ENCODE assay signal across 9 cellular contexts in the genomic region with DNA sequence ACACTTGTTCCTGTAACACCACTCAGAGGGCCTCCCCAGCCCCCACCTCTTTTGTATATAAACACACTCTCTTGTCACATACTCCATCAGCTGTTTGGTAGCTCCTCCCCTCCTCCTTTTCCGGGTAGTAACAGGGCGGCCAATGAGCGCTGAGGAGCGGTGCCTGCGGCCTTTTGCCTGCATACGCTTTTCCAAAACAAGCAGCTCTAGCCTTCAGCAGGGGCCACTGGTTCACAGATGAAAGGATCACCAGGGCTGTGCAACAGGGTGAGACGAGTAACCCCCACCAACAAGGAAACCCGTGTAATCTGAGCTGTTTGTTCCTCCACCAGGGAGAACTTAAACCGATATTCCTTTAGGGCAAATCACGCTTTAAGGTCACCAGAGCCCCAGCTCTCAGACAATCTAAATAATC. TPM values are rescaled to one million over a fixed set of nuclear protein-coding genes. Genes with fewer than 3 reads are reported as not detected.
DNase-seq lines count a peak whose midpoint lies in the region; ATAC-seq, FAIRE-seq and TF ChIP-seq lines count a peak whose summit lies in the region.
"Had no signal": no experiment of that assay in that cellular context is flagged by ENCODE, and none has a peak within 500 bp of the region (broad histone marks: within the 10 kb centered on the region; RNA-seq: fewer than 3 reads in every experiment).

No MANE protein-coding gene starts in this region.

- H3K27ac Mint-ChIP-seq in stimulated activated naive CD8-positive, alpha-beta T cell treated with anti-CD3 and anti-CD28 coated beads, Interleukin-15, amount 100 ng/mL, for 72 hours: no peak overlapping the region
- H3K27ac Mint-ChIP-seq: nephron had no signal

- H3K4me3 Mint-ChIP-seq in stimulated activated naive CD8-positive, alpha-beta T cell treated with anti-CD3 and anti-CD28 coated beads, Interleukin-15, amount 100 ng/mL, for 72 hours: no peak overlapping the region
- H3K4me3 Mint-ChIP-seq: nephron had no signal

- no peak for TF ChIP-seq RAD21 in neural cell (conservative IDR thresholded peaks at IDR 0.05)

- TF ChIP-seq CTCF in fibroblast of villous mesenchyme (IDR thresholded peaks at IDR 0.05; ENCODE audit: insufficient read depth, low read depth, low read length) (no peak), neural cell (IDR thresholded peaks at IDR 0.05; ENCODE audit: poor library complexity, severe bottlenecking) (peak; percentile 14)

- H4K20me1 ChIP-seq in neural cell (ENCODE audit: insufficient read depth): peaks cover 4% of the 10 kb centered on the region

- H3K9ac ChIP-seq in neural cell (ENCODE audit: low read length): peak overlapping the region; percentile 99

- H3K27me3 ChIP-seq in neural cell (ENCODE audit: insufficient read depth, low read depth, low read length): no peaks in the 10 kb centered on the region

- peak overlapping the region; percentile 95 for H3K27ac ChIP-seq in neural cell (ENCODE audit: low read length)

- no peaks in the 10 kb centered on the region for H3K9me3 Mint-ChIP-seq in stimulated activated naive CD8-positive, alpha-beta T cell treated with anti-CD3 and anti-CD28 coated beads, Interleukin-15, amount 100 ng/mL, for 72 hours
- H3K9me3 Mint-ChIP-seq: nephron had no signal

- H3F3A ChIP-seq in neural cell (ENCODE audit: insufficient read depth, low read length, poor library complexity, severe bottlenecking): peaks cover 8% of the 10 kb centered on the region

- H3K9me2 ChIP-seq in neural cell (ENCODE audit: insufficient read depth, low read length): no peaks in the 10 kb centered on the region

- no peaks in the 10 kb centered on the region for H3K36me3 ChIP-seq in neural cell (ENCODE audit: insufficient read depth, low read length)

- H3K9me3 ChIP-seq in neural cell (ENCODE audit: low read length): no peaks in the 10 kb centered on the region

- H3K4me3 ChIP-seq in fibroblast of villous mesenchyme (ENCODE audit: low read depth, low read length) (peak overlapping the region; percentile 76), neural cell (ENCODE audit: low read length) (peak overlapping the region; percentile 98)

- H3K27me3 Mint-ChIP-seq in stimulated activated naive CD8-positive, alpha-beta T cell treated with anti-CD3 and anti-CD28 coated beads, Interleukin-15, amount 100 ng/mL, for 72 hours: no peaks in the 10 kb centered on the region

- H3K79me2 ChIP-seq in neural cell (replicated peaks; ENCODE audit: insufficient read depth, low read length): peaks cover 86% of the 10 kb centered on the region

- H3K4me1 Mint-ChIP-seq in stimulated activated naive CD8-positive, alpha-beta T cell treated with anti-CD3 and anti-CD28 coated beads, Interleukin-15, amount 100 ng/mL, for 72 hours: peaks cover 30% of the 10 kb centered on the region

- H2AFZ ChIP-seq in neural cell (ENCODE audit: low read depth, low read length): no peak overlapping the region

- peak; percentile 97 for DNase-seq in Caki2 (ENCODE audit: low read depth)
- DNase-seq in HuH-7 (ENCODE audit: low spot score): peak; percentile 93
- peak; percentile 92 for DNase-seq in RCC 7860 (ENCODE audit: low spot score)
- DNase-seq in activated T-helper 9 cell treated with anti-CD3 and anti-CD28 coated beads, Interleukin-2, amount 50 U/mL, for 16 hours (ENCODE audit: low read depth): peak; percentile 64
- DNase-seq in fibroblast of villous mesenchyme (ENCODE audit: low read depth): peak; percentile 98
- DNase-seq in stimulated activated naive CD8-positive, alpha-beta T cell treated with anti-CD3 and anti-CD28 coated beads, Interleukin-15, amount 100 ng/mL, for 72 hours: peak; percentile 73 to 80

- FAIRE-seq in RCC 7860 (lab: Jason Lieb, UNC): no peak

- peak; percentile 82 for TF ChIP-seq EP300 in neural cell (conservative IDR thresholded peaks at IDR 0.05; ENCODE audit: poor library complexity, severe bottlenecking)

- peak; percentile 53 for ATAC-seq in GM21390 (IDR thresholded peaks at IDR 0.05; ENCODE audit: unreplicated experiment)
- ATAC-seq in stimulated activated naive CD8-positive, alpha-beta T cell treated with anti-CD3 and anti-CD28 coated beads, Interleukin-15, amount 100 ng/mL, for 72 hours: peak; percentile 80

- H3K4me2 ChIP-seq in neural cell (ENCODE audit: low read length): peak overlapping the region; percentile 90

- in situ Hi-C loops in Caki2 (cut with HindIII; ENCODE audit: low pct_unique_long_range_greater_than_20kb, low sequenced_read_pairs): no loop called here

TF ChIP-seq in neural cell, 6 proteins besides CTCF, POLR2A, EP300 and RAD21:
- no peak for TF ChIP-seq EZH2 (IDR thresholded peaks at IDR 0.05; ENCODE audit: borderline replicate concordance, insufficient read depth, low read length, poor library complexity, severe bottlenecking)
- TF ChIP-seq, protein P1, sequence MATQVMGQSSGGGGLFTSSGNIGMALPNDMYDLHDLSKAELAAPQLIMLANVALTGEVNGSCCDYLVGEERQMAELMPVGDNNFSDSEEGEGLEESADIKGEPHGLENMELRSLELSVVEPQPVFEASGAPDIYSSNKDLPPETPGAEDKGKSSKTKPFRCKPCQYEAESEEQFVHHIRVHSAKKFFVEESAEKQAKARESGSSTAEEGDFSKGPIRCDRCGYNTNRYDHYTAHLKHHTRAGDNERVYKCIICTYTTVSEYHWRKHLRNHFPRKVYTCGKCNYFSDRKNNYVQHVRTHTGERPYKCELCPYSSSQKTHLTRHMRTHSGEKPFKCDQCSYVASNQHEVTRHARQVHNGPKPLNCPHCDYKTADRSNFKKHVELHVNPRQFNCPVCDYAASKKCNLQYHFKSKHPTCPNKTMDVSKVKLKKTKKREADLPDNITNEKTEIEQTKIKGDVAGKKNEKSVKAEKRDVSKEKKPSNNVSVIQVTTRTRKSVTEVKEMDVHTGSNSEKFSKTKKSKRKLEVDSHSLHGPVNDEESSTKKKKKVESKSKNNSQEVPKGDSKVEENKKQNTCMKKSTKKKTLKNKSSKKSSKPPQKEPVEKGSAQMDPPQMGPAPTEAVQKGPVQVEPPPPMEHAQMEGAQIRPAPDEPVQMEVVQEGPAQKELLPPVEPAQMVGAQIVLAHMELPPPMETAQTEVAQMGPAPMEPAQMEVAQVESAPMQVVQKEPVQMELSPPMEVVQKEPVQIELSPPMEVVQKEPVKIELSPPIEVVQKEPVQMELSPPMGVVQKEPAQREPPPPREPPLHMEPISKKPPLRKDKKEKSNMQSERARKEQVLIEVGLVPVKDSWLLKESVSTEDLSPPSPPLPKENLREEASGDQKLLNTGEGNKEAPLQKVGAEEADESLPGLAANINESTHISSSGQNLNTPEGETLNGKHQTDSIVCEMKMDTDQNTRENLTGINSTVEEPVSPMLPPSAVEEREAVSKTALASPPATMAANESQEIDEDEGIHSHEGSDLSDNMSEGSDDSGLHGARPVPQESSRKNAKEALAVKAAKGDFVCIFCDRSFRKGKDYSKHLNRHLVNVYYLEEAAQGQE (IDR thresholded peaks at IDR 0.05; ENCODE audit: borderline replicate concordance): no peak
- no peak for TF ChIP-seq MXI1 (conservative IDR thresholded peaks at IDR 0.05; ENCODE audit: poor library complexity, severe bottlenecking)
- no peak for TF ChIP-seq SMC3 (conservative IDR thresholded peaks at IDR 0.05; ENCODE audit: poor library complexity)
- TF ChIP-seq POLR2AphosphoS5 (IDR thresholded peaks at IDR 0.05): peak; percentile 93
- TF ChIP-seq TAF1 (IDR thresholded peaks at IDR 0.05; ENCODE audit: low read depth): peak; percentile 87

RNA-seq across cellular contexts. Expression of gene UBE2H, which starts 3.9 kb away (rescaled TPM):
- 40.6 and 84.8 TPM in 2 replicates for total RNA-seq in Caki2 (2014; rRNA removed; shearing (Covaris generic); ENCODE audit: low replicate concordance)
- 48.6 and 69.1 TPM in 2 replicates for total RNA-seq in fibroblast of villous mesenchyme
- 96.1 and 104 TPM in 2 replicates for polyA plus RNA-seq in neural cell
- polyA minus RNA-seq in neural cell: 186 and 198 TPM in 2 replicates

Comparison
In these comparisons a context has a peak if more than half of its experiments do, and no peak if none do; other contexts are left out.
1. Peak in every context shown above with its lines: DNase-seq, ATAC-seq, H3K4me3 ChIP-seq and H3K27ac ChIP-seq.